Comparison of ENCODE assay signal across 16 cellular contexts in the genomic region with DNA sequence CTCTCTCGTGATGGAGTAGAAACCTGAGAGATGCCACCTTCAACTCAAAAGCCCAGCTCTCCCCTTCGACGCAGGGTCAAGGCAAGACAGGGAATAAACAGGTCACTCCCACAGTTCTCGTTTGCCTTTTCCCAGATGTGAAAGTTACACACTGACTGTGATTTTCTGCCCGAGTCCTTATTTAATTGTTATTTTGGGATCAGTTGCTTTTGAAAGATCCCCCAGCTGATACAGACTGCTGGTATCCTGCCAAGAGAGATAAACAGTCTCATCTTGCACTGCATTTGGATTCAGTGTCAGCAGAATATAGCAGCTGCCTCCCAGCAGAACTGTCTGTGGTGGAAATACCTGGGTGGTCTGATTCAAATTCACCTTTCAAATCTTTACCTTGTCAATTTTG. TPM values are rescaled to one million over a fixed set of nuclear protein-coding genes. Genes with fewer than 3 reads are reported as not detected.
"Had no signal": no experiment of that assay in that cellular context is flagged by ENCODE, and none has a peak within 500 bp of the region (broad histone marks: within the 10 kb centered on the region; RNA-seq: fewer than 3 reads in every experiment).

No MANE protein-coding gene starts in this region.

- H3K27ac ChIP-seq: body of pancreas, epithelial cell of prostate, upper lobe of left lung had no signal

- DNase-seq: activated CD4-positive, alpha-beta T cell treated with anti-CD3 and anti-CD28 coated beads, Interleukin-2, amount 50 U/mL, for 4 hours; activated CD4-positive, CD25-positive, alpha-beta regulatory T cell treated with anti-CD3 and anti-CD28 coated beads, Interleukin-2, amount 50 U/mL, for 72 hours; activated T-cell treated with anti-CD3 and anti-CD28 coated beads, Interleukin-2, amount 50 U/mL, for 1 hour; amniotic stem cell; body of pancreas; central memory CD4-positive, alpha-beta T cell; effector memory CD4-positive, alpha-beta T cell; left cardiac atrium; nephron progenitor cell; stimulated activated CD4-positive, alpha-beta T cell treated with anti-CD3 and anti-CD28 coated beads, Interleukin-2, amount 100 ng/mL, for 48 hours; stimulated activated naive CD4-positive, alpha-beta T cell treated with Interleukin-2 at 50 U/mL for 16 hours; upper lobe of left lung had no signal

- H3K4me3 ChIP-seq: body of pancreas, upper lobe of left lung had no signal

- ATAC-seq: activated naive CD4-positive, alpha-beta T cell treated with anti-CD3 and anti-CD28 coated beads, Interleukin-2, amount 50 U/mL, for 72 hours; body of pancreas; left cardiac atrium had no signal

- H3K9me3 ChIP-seq: body of pancreas, upper lobe of left lung had no signal

- H3K36me3 ChIP-seq: upper lobe of left lung had no signal

- H3K4me1 ChIP-seq: body of pancreas had no signal

- H3K27me3 ChIP-seq: body of pancreas, upper lobe of left lung had no signal

RNA-seq across cellular contexts. Expression of a gene that starts 56.0 kb away (rescaled TPM):
- total RNA-seq: activated naive CD4-positive, alpha-beta T cell treated with anti-CD3 and anti-CD28 coated beads, Interleukin-2, amount 50 U/mL, for 72 hours; left cardiac atrium; osteoblast; temporal lobe had no signal
